ENCODE assay signal across 8 cellular contexts in the genomic region with DNA sequence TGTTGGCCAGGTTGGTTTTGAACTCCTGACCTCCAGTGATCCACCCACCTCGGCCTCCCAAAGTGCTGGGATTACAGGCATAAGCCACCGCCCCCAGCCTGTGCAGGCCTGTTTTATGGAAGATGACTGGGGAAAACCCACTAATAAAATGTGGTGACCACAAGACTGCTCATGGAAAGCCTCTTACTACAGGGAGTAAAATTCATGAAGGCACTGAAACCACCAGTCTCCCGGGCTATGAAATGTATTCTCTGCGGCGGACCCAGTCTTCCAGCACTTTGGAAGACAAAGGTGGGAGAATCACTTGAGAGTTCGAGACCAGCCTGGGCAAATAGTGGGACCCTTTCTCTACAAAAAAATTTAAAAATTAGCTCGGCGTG. TPM values are rescaled to one million over a fixed set of nuclear protein-coding genes. Genes with fewer than 3 reads are reported as not detected.
A peak's percentile ranks its signal among the peaks of the same experiment; 100 is the strongest.
DNase-seq lines count a peak whose midpoint lies in the region; ATAC-seq and TF ChIP-seq lines count a peak whose summit lies in the region.
"Not testable (repeated sequence)": the region's sequence is repeated elsewhere in the genome, so short reads cannot be mapped to it uniquely, and the experiment has no call there.

No MANE protein-coding gene starts in this region.

- H3K4me3 Mint-ChIP-seq in HFFc6 (peak overlapping the region; percentile 98), nephron (peak overlapping the region; percentile 93 to 99 (median 96))
- H3K4me3 Mint-ChIP-seq in activated naive CD8-positive, alpha-beta T cell: peak overlapping the region; percentile 89
- H3K4me3 Mint-ChIP-seq in effector memory CD8-positive, alpha-beta T cell: peak overlapping the region; percentile 86 to 91
- peak overlapping the region; percentile 98 to 99 for H3K4me3 Mint-ChIP-seq in stimulated activated naive B cell treated with anti-CD40 and anti-IgM and Interleukin-4, amounts not matched to agents 10 μg/mL and 1 μg/mL and 100 μg/mL, for 72 hours

- peak overlapping the region; percentile 84 for H3K4me3 ChIP-seq in AG10803 (ENCODE audit: low read length)
- H3K4me3 ChIP-seq in SK-N-MC: peak overlapping the region; percentile 90
- peak overlapping the region; percentile 69 for H3K4me3 ChIP-seq in right cardiac atrium (ENCODE audit: low read length)

- H3K4me1 Mint-ChIP-seq in HFFc6 (ENCODE audit: low read depth); effector memory CD8-positive, alpha-beta T cell (ENCODE audit: low read depth in 2 of 2); nephron: not testable (repeated sequence)
- peaks cover 16% of the 10 kb centered on the region for H3K4me1 Mint-ChIP-seq in activated naive CD8-positive, alpha-beta T cell (ENCODE audit: low read depth)
- H3K4me1 Mint-ChIP-seq in stimulated activated naive B cell treated with anti-CD40 and anti-IgM and Interleukin-4, amounts not matched to agents 10 μg/mL and 1 μg/mL and 100 μg/mL, for 72 hours: peaks cover 3 to 23% of the 10 kb centered on the region in 2 donors

- not testable (repeated sequence) for H3K4me1 ChIP-seq in right cardiac atrium (ENCODE audit: control insufficient read depth, insufficient read depth, low read length)

- not testable (repeated sequence) for H3K27ac ChIP-seq in SK-N-MC; right cardiac atrium (ENCODE audit: low read length)

- not testable (repeated sequence) for ATAC-seq in effector memory CD8-positive, alpha-beta T cell (replicated peaks); right cardiac atrium; stimulated activated naive B cell treated with anti-CD40 and anti-IgM and Interleukin-4, amounts not matched to agents 10 μg/mL and 1 μg/mL and 100 μg/mL, for 72 hours (replicated peaks)

- not testable (repeated sequence) for H3K9me3 Mint-ChIP-seq in HFFc6; activated naive CD8-positive, alpha-beta T cell (ENCODE audit: low read depth); effector memory CD8-positive, alpha-beta T cell; nephron; stimulated activated naive B cell treated with anti-CD40 and anti-IgM and Interleukin-4, amounts not matched to agents 10 μg/mL and 1 μg/mL and 100 μg/mL, for 72 hours

- not testable (repeated sequence) for H3K27me3 Mint-ChIP-seq in HFFc6 (ENCODE audit: insufficient read depth); activated naive CD8-positive, alpha-beta T cell; effector memory CD8-positive, alpha-beta T cell; nephron (ENCODE audit: low read depth); stimulated activated naive B cell treated with anti-CD40 and anti-IgM and Interleukin-4, amounts not matched to agents 10 μg/mL and 1 μg/mL and 100 μg/mL, for 72 hours

- not testable (repeated sequence) for H3K36me3 ChIP-seq in SK-N-MC (ENCODE audit: insufficient read depth, low read length)

- H3K36me3 Mint-ChIP-seq in HFFc6 (ENCODE audit: low read depth): peaks cover 15% of the 10 kb centered on the region; the same call in 1 of the 2 replicates
- not testable (repeated sequence) for H3K36me3 Mint-ChIP-seq in activated naive CD8-positive, alpha-beta T cell
- H3K36me3 Mint-ChIP-seq in effector memory CD8-positive, alpha-beta T cell (ENCODE audit: insufficient read depth): peaks cover 27% of the 10 kb centered on the region
- peaks cover 18% of the 10 kb centered on the region for H3K36me3 Mint-ChIP-seq in nephron (ENCODE audit: low read depth)
- peaks cover 7 to 14% of the 10 kb centered on the region in 2 donors for H3K36me3 Mint-ChIP-seq in stimulated activated naive B cell treated with anti-CD40 and anti-IgM and Interleukin-4, amounts not matched to agents 10 μg/mL and 1 μg/mL and 100 μg/mL, for 72 hours

- not testable (repeated sequence) for DNase-seq in AG10803 (ENCODE audit: low read depth); HFFc6; SK-N-MC (ENCODE audit: low read depth, low spot score); effector memory CD8-positive, alpha-beta T cell; stimulated activated naive B cell treated with anti-CD40 and anti-IgM and Interleukin-4, amounts not matched to agents 10 μg/mL and 1 μg/mL and 100 μg/mL, for 72 hours
- DNase-seq in right cardiac atrium: peak in 1 of 3 donors; percentile 16

- peak overlapping the region; percentile 87 for H3K9ac ChIP-seq in SK-N-MC (ENCODE audit: insufficient read length)

- WGBS in right cardiac atrium: 73% methylated on average over 6 of the region's 8 CpGs

- intact Hi-C loops in right cardiac atrium (cut with DNase I): not testable (repeated sequence)

- H3K27ac Mint-ChIP-seq in HFFc6 (peak overlapping the region; percentile 96), nephron (peak overlapping the region; percentile 99)
- H3K27ac Mint-ChIP-seq in activated naive CD8-positive, alpha-beta T cell: peak overlapping the region; percentile 89
- peak overlapping the region; percentile 93 to 97 for H3K27ac Mint-ChIP-seq in effector memory CD8-positive, alpha-beta T cell
- H3K27ac Mint-ChIP-seq in stimulated activated naive B cell treated with anti-CD40 and anti-IgM and Interleukin-4, amounts not matched to agents 10 μg/mL and 1 μg/mL and 100 μg/mL, for 72 hours: peak overlapping the region; percentile 100

- TF ChIP-seq CTCF in AG10803 (conservative IDR thresholded peaks at IDR 0.05; ENCODE audit: low read length); HFFc6 (IDR thresholded peaks at IDR 0.05); nephron (IDR thresholded peaks at IDR 0.05; ENCODE audit: unreplicated experiment in 3 of 3): not testable (repeated sequence)

- not testable (repeated sequence) for H3K9me3 ChIP-seq in SK-N-MC (ENCODE audit: low read depth, low read length); right cardiac atrium (ENCODE audit: control insufficient read depth, low read length)

- H3K27me3 ChIP-seq in right cardiac atrium (ENCODE audit: control insufficient read depth, insufficient read depth): not testable (repeated sequence)

RNA-seq across cellular contexts. Expression of gene RCC1L, which starts 0.7 kb away (rescaled TPM):
- 10 to 100 TPM; 46.3 to 56.1 (median 49.2) TPM for total RNA-seq in HFFc6 (2021; fragmentation: NEBNext Ultra II Directional; extraction: Animal tissue kit (Norgen Biotek cat#: 25700))
- total RNA-seq in right cardiac atrium: 10 to 100 TPM; 27.2 to 37.5 (median 33.9) TPM
- 39.0 TPM for polyA plus RNA-seq in right cardiac atrium

RNA-seq across cellular contexts. Expression of gene GTF2IRD2B, which starts 18.1 kb away (rescaled TPM):
- 10 to 100 TPM; 14.7 to 21.8 (median 18.1) TPM for total RNA-seq in HFFc6 (2021; fragmentation: NEBNext Ultra II Directional; extraction: Animal tissue kit (Norgen Biotek cat#: 25700))
- total RNA-seq in right cardiac atrium: 10 to 100 TPM; 28.8 to 44.9 (median 34.1) TPM
- polyA plus RNA-seq in right cardiac atrium: 18.6 TPM
